Comparison of ENCODE assay signal across 2 cellular contexts in the genomic region with DNA sequence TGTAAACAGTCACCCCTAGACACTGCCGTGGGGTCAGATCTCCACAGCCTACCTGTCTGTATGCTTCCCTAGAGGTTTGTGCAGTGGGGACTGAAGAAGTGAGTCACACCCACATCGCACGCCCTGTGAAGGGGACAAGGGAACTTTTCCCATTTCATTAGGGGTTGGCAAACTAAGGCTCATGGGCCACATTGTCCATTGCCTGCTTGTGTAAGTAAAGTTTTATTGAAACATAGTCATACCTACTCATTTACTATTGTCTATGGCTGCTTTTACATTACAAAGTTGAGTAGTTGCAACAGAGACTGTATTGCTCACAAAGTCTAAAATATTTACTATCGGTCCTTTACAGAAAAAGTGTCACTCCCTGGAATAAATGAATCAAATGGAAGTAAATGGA.
TF ChIP-seq lines count a peak whose summit lies in the region.

No MANE protein-coding gene starts in this region.

TF ChIP-seq in IMR-90, 13 proteins besides CTCF, POLR2A, EP300 and RAD21:
- TF ChIP-seq SMC3 (IDR thresholded peaks at IDR 0.05; ENCODE audit: low read depth, low read length) = no peak
- TF ChIP-seq RCOR1 (IDR thresholded peaks at IDR 0.05; ENCODE audit: insufficient replicate concordance, low read length) = no peak
- no peak for TF ChIP-seq RFX5 (IDR thresholded peaks at IDR 0.05; ENCODE audit: low read depth, low read length)
- TF ChIP-seq MXI1 (IDR thresholded peaks at IDR 0.05; ENCODE audit: borderline replicate concordance, low read depth, low read length) = no peak
- TF ChIP-seq BHLHE40 (IDR thresholded peaks at IDR 0.05; ENCODE audit: low read depth, low read length) = no peak
- TF ChIP-seq, protein P1, sequence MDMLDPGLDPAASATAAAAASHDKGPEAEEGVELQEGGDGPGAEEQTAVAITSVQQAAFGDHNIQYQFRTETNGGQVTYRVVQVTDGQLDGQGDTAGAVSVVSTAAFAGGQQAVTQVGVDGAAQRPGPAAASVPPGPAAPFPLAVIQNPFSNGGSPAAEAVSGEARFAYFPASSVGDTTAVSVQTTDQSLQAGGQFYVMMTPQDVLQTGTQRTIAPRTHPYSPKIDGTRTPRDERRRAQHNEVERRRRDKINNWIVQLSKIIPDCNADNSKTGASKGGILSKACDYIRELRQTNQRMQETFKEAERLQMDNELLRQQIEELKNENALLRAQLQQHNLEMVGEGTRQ (IDR thresholded peaks at IDR 0.05; ENCODE audit: low read depth, low read length) = no peak
- TF ChIP-seq, protein P2, sequence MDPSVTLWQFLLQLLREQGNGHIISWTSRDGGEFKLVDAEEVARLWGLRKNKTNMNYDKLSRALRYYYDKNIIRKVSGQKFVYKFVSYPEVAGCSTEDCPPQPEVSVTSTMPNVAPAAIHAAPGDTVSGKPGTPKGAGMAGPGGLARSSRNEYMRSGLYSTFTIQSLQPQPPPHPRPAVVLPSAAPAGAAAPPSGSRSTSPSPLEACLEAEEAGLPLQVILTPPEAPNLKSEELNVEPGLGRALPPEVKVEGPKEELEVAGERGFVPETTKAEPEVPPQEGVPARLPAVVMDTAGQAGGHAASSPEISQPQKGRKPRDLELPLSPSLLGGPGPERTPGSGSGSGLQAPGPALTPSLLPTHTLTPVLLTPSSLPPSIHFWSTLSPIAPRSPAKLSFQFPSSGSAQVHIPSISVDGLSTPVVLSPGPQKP (IDR thresholded peaks at IDR 0.05; ENCODE audit: borderline replicate concordance, low read depth, low read length) = no peak
- no peak for TF ChIP-seq MAZ (IDR thresholded peaks at IDR 0.05; ENCODE audit: borderline replicate concordance, low read depth, low read length)
- TF ChIP-seq NFE2L2 (IDR thresholded peaks at IDR 0.05; ENCODE audit: low read depth, low read length) = no peak
- no peak for TF ChIP-seq MAFK (IDR thresholded peaks at IDR 0.05; ENCODE audit: low read depth, low read length)
- no peak for TF ChIP-seq CHD1 (IDR thresholded peaks at IDR 0.05; ENCODE audit: low read depth, low read length)
- no peak for TF ChIP-seq FOS (IDR thresholded peaks at IDR 0.05; ENCODE audit: low read depth, low read length)
- TF ChIP-seq CEBPB (IDR thresholded peaks at IDR 0.05; ENCODE audit: low read depth, low read length) = no peak

TF ChIP-seq in H1, 55 proteins besides CTCF, POLR2A, EP300 and RAD21:
- TF ChIP-seq MAFK (IDR thresholded peaks at IDR 0.05; ENCODE audit: low read depth, low read length) (no peak), KDM1A (IDR thresholded peaks at IDR 0.05; ENCODE audit: borderline replicate concordance, low read length) (no peak)
